In genomic region chr1:37514350-37515184, GRCh38 we compare ENCODE assay signal across 1 cellular context.
TF ChIP-seq lines count a peak whose summit lies in the region.

TSS of gene MEAF6 (minus strand) at chr1:37514766. CDS start at chr1:37514746, 20 bp downstream.

TF ChIP-seq in K562, 482 proteins besides CTCF, POLR2A, EP300 and RAD21 (continued from another document and continues in another):
- no peak for TF ChIP-seq ZNF318 (IDR thresholded peaks at IDR 0.05; ENCODE audit: borderline replicate concordance in 1 of 2, low read depth in 1 of 2)
- peak; percentile 92 for TF ChIP-seq GTF2E2 (tag; IDR thresholded peaks at IDR 0.05)
- no peak for TF ChIP-seq FUS (optimal IDR thresholded peaks at IDR 0.05; ENCODE audit: low read depth, low read length)
- TF ChIP-seq SRSF1 (IDR thresholded peaks at IDR 0.05; ENCODE audit: low read depth, low read length), result no peak
- TF ChIP-seq ILF3 (IDR thresholded peaks at IDR 0.05; ENCODE audit: borderline replicate concordance), result peak; percentile 96
- no peak; the same call in 1 of the 2 replicates for TF ChIP-seq TGIF2 (CRISPR knock-in tag; IDR thresholded peaks at IDR 0.05)
- TF ChIP-seq CCAR2 (IDR thresholded peaks at IDR 0.05; ENCODE audit: low read depth, low read length), result no peak
- TF ChIP-seq REST (CRISPR knock-in tag; IDR thresholded peaks at IDR 0.05; ENCODE audit: low read depth), result no peak; the same call in 1 of the 2 replicates
- 0 out of 2 replicates have a peak, but pooled peaks have one; percentile 67 for TF ChIP-seq STAT6 (CRISPR knock-in tag; IDR thresholded peaks at IDR 0.05)
- peak; percentile 56; the same call in 1 of the 2 replicates for TF ChIP-seq POLR2H (tag; IDR thresholded peaks at IDR 0.05; ENCODE audit: low read depth)
- no peak for TF ChIP-seq FOXP4 (CRISPR knock-in tag; IDR thresholded peaks at IDR 0.05; ENCODE audit: borderline replicate concordance)
- TF ChIP-seq ZFPM2 (CRISPR knock-in tag; IDR thresholded peaks at IDR 0.05), result no peak
- no peak for TF ChIP-seq ZNF140 (CRISPR knock-in tag; IDR thresholded peaks at IDR 0.05)
- no peak for TF ChIP-seq OTX1 (CRISPR knock-in tag; IDR thresholded peaks at IDR 0.05)
- no peak for TF ChIP-seq RFX1 (IDR thresholded peaks at IDR 0.05)
- TF ChIP-seq MEF2A (IDR thresholded peaks at IDR 0.05; ENCODE audit: control insufficient read depth, low read depth, low read length), result no peak
- peak; percentile 70 to 97 (median 92) for TF ChIP-seq YY1 (IDR thresholded peaks at IDR 0.05; ENCODE audit: borderline replicate concordance in 1 of 3, control insufficient read depth in 1 of 3, extremely low read depth in 1 of 3, insufficient read depth in 3 of 3, insufficient read length in 1 of 3, insufficient replicate concordance in 2 of 3, low read depth in 1 of 3, low read length in 2 of 3)
- TF ChIP-seq TRIM28 (IDR thresholded peaks at IDR 0.05), result no peak
- TF ChIP-seq ZNF174 (CRISPR knock-in tag; IDR thresholded peaks at IDR 0.05), result no peak
- no peak for TF ChIP-seq TCFL5 (CRISPR knock-in tag; conservative IDR thresholded peaks at IDR 0.05)
- TF ChIP-seq POLR2AphosphoS5 (IDR thresholded peaks at IDR 0.05; ENCODE audit: control insufficient read depth, insufficient read depth, low read depth, low read length), result peak; percentile 78
- TF ChIP-seq ZBTB49 (CRISPR knock-in tag; IDR thresholded peaks at IDR 0.05; ENCODE audit: borderline replicate concordance), result no peak
- TF ChIP-seq ZBTB7A (IDR thresholded peaks at IDR 0.05; ENCODE audit: borderline replicate concordance, control insufficient read depth, low read depth, low read length), result peak; percentile 62; the same call in 1 of the 2 replicates
- no peak for TF ChIP-seq SMARCA4 (IDR thresholded peaks at IDR 0.05)
- no peak for TF ChIP-seq HDAC3 (IDR thresholded peaks at IDR 0.05; ENCODE audit: borderline replicate concordance, partially characterized antibody)
- TF ChIP-seq NFATC3 (IDR thresholded peaks at IDR 0.05), result peak; percentile 100
- no peak for TF ChIP-seq NELFE (IDR thresholded peaks at IDR 0.05; ENCODE audit: insufficient read depth, insufficient read length)
- no peak for TF ChIP-seq ZFP30 (CRISPR knock-in tag; IDR thresholded peaks at IDR 0.05; ENCODE audit: borderline replicate concordance)
- peak; percentile 78 for TF ChIP-seq GMEB1 (CRISPR knock-in tag; IDR thresholded peaks at IDR 0.05)
- TF ChIP-seq ZBTB9 (CRISPR knock-in tag; IDR thresholded peaks at IDR 0.05), result 0 out of 2 replicates have a peak, but pooled peaks have one; percentile 43
- no peak for TF ChIP-seq ELK3 (CRISPR knock-in tag; IDR thresholded peaks at IDR 0.05)
- TF ChIP-seq ZNF121 (CRISPR knock-in tag; conservative IDR thresholded peaks at IDR 0.05), result no peak
- TF ChIP-seq FIP1L1 (IDR thresholded peaks at IDR 0.05; ENCODE audit: low read depth, low read length, poor library complexity, severe bottlenecking), result peak; percentile 97
- no peak for TF ChIP-seq POU5F1 (IDR thresholded peaks at IDR 0.05; ENCODE audit: borderline replicate concordance, low read depth, low read length, partially characterized antibody)
